Comparison of ENCODE assay signal across 3 cellular contexts in the genomic region with DNA sequence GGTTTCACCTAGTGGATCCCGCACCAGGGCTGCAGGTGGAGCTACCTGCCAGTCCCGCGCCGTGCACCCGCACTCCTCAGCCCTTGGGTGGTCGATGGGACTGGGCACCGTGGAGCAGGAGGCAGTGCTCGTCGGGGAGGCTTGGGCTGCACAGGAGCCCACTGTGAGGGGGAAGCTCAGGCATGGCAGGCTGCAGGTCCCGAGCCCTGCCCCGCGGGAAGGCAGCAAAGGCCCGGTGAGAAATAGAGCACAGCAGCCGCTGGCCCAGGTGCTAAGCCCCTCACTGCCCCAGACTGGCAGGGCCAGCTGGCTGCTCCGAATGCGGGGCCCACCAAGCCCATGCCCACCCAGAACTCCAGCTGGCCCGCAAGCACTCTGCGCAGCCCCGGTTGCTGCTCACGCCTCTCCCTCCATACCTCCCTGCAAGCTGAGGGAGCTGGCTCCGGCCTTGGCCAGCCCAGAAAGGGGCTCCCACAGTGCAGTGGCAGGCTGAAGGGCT.
A peak's percentile ranks its signal among the peaks of the same experiment; 100 is the strongest.
DNase-seq lines count a peak whose midpoint lies in the region; FAIRE-seq and TF ChIP-seq lines count a peak whose summit lies in the region.
"Not testable (repeated sequence)": the region's sequence is repeated elsewhere in the genome, so short reads cannot be mapped to it uniquely, and the experiment has no call there.

No MANE protein-coding gene starts in this region.

- not testable (repeated sequence) for H3K27me3 ChIP-seq in spleen (replicated peaks in 1 of 7)

- H3K36me3 ChIP-seq in kidney (ENCODE audit: control insufficient read depth in 1 of 2, insufficient read depth in 2 of 2, low read length in 2 of 2); spleen: not testable (repeated sequence)

- TF ChIP-seq POLR2A in spleen (IDR thresholded peaks at IDR 0.05): not testable (repeated sequence)

- FAIRE-seq in kidney (lab: Jason Lieb, UNC): not testable (repeated sequence)

- peak; percentile 2 for DNase-seq in activated gamma-delta T cell (lab: John Stamatoyannopoulos, UW)
- DNase-seq in kidney: peak; percentile 59
- DNase-seq in spleen: peak; percentile 68

- H3K4me3 ChIP-seq in kidney (ENCODE audit: low read length in 2 of 2); spleen: not testable (repeated sequence)

- H3K27ac ChIP-seq in kidney (ENCODE audit: low read depth in 2 of 2, low read length in 2 of 2); spleen: not testable (repeated sequence)

- not testable (repeated sequence) for H3K9ac ChIP-seq in kidney (ENCODE audit: low read length in 2 of 2)

- intact Hi-C loops in kidney (cut with DNase I); spleen (cut with DNase I; ENCODE audit: low total_unique reads): not testable (repeated sequence)

- H3K4me1 ChIP-seq in kidney (ENCODE audit: control insufficient read depth in 1 of 2, insufficient read depth in 1 of 2, low read depth in 1 of 2, low read length in 2 of 2); spleen: not testable (repeated sequence)

- H3K9me3 ChIP-seq in kidney (ENCODE audit: control insufficient read depth in 1 of 2, low read length in 2 of 2): not testable (repeated sequence)
- H3K9me3 ChIP-seq in spleen: peaks cover 0 to 26% (median 6%) of the 10 kb centered on the region in 8 donors

- 90 to 97% (median 93%) methylated on average over 2 to 21 of the region's 21 CpGs for WGBS in spleen, 5 donors

- TF ChIP-seq CTCF in kidney (IDR thresholded peaks at IDR 0.05; ENCODE audit: borderline replicate concordance, extremely low read depth, insufficient read depth); spleen (IDR thresholded peaks at IDR 0.05 in 8 of 11, conservative IDR thresholded peaks at IDR 0.05 in 3 of 11): not testable (repeated sequence)

Comparison
In these comparisons a context has a peak if more than half of its experiments do, and no peak if none do; other contexts are left out.
1. DNase-seq: peak in every context shown above with its lines; median percentile 68 in spleen; 59 in kidney; 2 in activated gamma-delta T cell.